Comparison of ENCODE assay signal across 8 cellular contexts in genomic region chr1:51518033-51518729, GRCh38. TPM values are rescaled to one million over a fixed set of nuclear protein-coding genes. Genes with fewer than 3 reads are reported as not detected.
DNase-seq lines count a peak whose midpoint lies in the region; ATAC-seq and TF ChIP-seq lines count a peak whose summit lies in the region.

No MANE protein-coding gene starts in this region.

- H3K27ac ChIP-seq in CD8-positive, alpha-beta memory T cell (ENCODE audit: low read depth, low read length), result peak overlapping the region; percentile 87
- H3K27ac ChIP-seq in iPS-20b (ENCODE audit: low read length) (no peak overlapping the region), gastrocnemius medialis (peak overlapping the region; percentile 95 to 97 (median 97))

- no peaks in the 10 kb centered on the region for H3K9me3 Mint-ChIP-seq in CD8-positive, alpha-beta memory T cell
- peaks cover 0 to 4% (median 0%) of the 10 kb centered on the region in 5 experiments for H3K9me3 Mint-ChIP-seq in brain

- peaks cover 65 to 71% (median 70%) of the 10 kb centered on the region in 3 donors for H3K4me1 Mint-ChIP-seq in CD8-positive, alpha-beta memory T cell
- H3K4me1 Mint-ChIP-seq in brain, result peaks cover 49% of the 10 kb centered on the region

- H3K4me3 Mint-ChIP-seq in CD8-positive, alpha-beta memory T cell, result peak overlapping the region; percentile 92 to 98 (median 96)
- peak overlapping the region; percentile 89 to 96 (median 91) for H3K4me3 Mint-ChIP-seq in brain

- DNase-seq in CD8-positive, alpha-beta memory T cell, result peak; percentile 45 to 71 (median 60)
- DNase-seq in Jurkat, Clone E6-1 (ENCODE audit: low read depth, low spot score), result no peak
- peak; percentile 29 for DNase-seq in T follicular helper cell (ENCODE audit: low read depth)
- peak; percentile 77 to 80 for DNase-seq in gastrocnemius medialis
- no peak for DNase-seq in NCI-H1436 (lab: John Stamatoyannopoulos, UW)

- H3K27me3 Mint-ChIP-seq in CD8-positive, alpha-beta memory T cell, result no peaks in the 10 kb centered on the region
- H3K27me3 Mint-ChIP-seq in brain, result peaks cover 23% of the 10 kb centered on the region

- no peak for TF ChIP-seq CTCF in brain (conservative IDR thresholded peaks at IDR 0.05)
- no peak for TF ChIP-seq CTCF in gastrocnemius medialis (IDR thresholded peaks at IDR 0.05 in 4 of 5, conservative IDR thresholded peaks at IDR 0.05 in 1 of 5)

- POLR2A ChIA-PET in CD8-positive, alpha-beta memory T cell (lab: Charles Lee), result interaction anchor here (1.0 to 2.0 kb wide), 3 partner anchors 8 to 29 kb away, joined by 3 to 10 read pairs (median 5); no protein-coding TSS in a partner anchor

- peaks cover 45% of the 10 kb centered on the region for H3K4me1 ChIP-seq in CD8-positive, alpha-beta memory T cell (ENCODE audit: insufficient read depth, low read length)
- H3K4me1 ChIP-seq in iPS-20b (ENCODE audit: insufficient read depth, low read length) (peaks cover 12% of the 10 kb centered on the region; the same call in 1 of the 2 replicates), gastrocnemius medialis (peaks cover 43 to 45% of the 10 kb centered on the region in 2 donors)

- CTCF ChIA-PET in CD8-positive, alpha-beta memory T cell (lab: Charles Lee), result interaction anchor here (1.5 to 4.0 kb wide), 2 partner anchors 17 to 27 kb away, joined by 4 to 14 read pairs; no protein-coding TSS in a partner anchor

- ATAC-seq in GM19452 (IDR thresholded peaks at IDR 0.05; ENCODE audit: unreplicated experiment), result peak; percentile 31
- peak; percentile 72 to 87 for ATAC-seq in gastrocnemius medialis

- in situ Hi-C loops in gastrocnemius medialis (cut with MboI; ENCODE audit: low sequenced_read_pairs in 4 of 4), result loop anchor here in 1 of 4 donors (25.0 kb wide), 1 partner anchor 106 kb away; no protein-coding TSS in a partner anchor

- peak overlapping the region; percentile 90 to 98 (median 96) for H3K27ac Mint-ChIP-seq in CD8-positive, alpha-beta memory T cell
- peak overlapping the region; percentile 66 to 96 (median 93) for H3K27ac Mint-ChIP-seq in brain

- peaks cover 0 to 10% (median 0%) of the 10 kb centered on the region in 3 donors for H3K36me3 Mint-ChIP-seq in CD8-positive, alpha-beta memory T cell
- no peaks in the 10 kb centered on the region for H3K36me3 Mint-ChIP-seq in brain

- no peaks in the 10 kb centered on the region for H3K27me3 ChIP-seq in CD8-positive, alpha-beta memory T cell (ENCODE audit: insufficient read depth, low read length, poor library complexity, severe bottlenecking)
- H3K27me3 ChIP-seq in iPS-20b (ENCODE audit: insufficient read depth, low read length) (no peaks in the 10 kb centered on the region), gastrocnemius medialis (no peaks in the 10 kb centered on the region)

- no peaks in the 10 kb centered on the region for H3K9me3 ChIP-seq in CD8-positive, alpha-beta memory T cell (ENCODE audit: low read length)
- no peaks in the 10 kb centered on the region for H3K9me3 ChIP-seq in iPS-20b (ENCODE audit: insufficient read depth, low read depth, low read length)
- no peaks in the 10 kb centered on the region for H3K9me3 ChIP-seq in gastrocnemius medialis

- peak overlapping the region; percentile 82; the same call in 1 of the 2 replicates for H3K9ac ChIP-seq in iPS-20b (ENCODE audit: low read depth, low read length)

- TF ChIP-seq POLR2A in gastrocnemius medialis (IDR thresholded peaks at IDR 0.05), result peak; percentile 52 to 78

- intact Hi-C loops in gastrocnemius medialis (cut with DNase I; ENCODE audit: low total_unique reads), result loop anchor here (2.0 to 10.0 kb wide), 4 partner anchors 99 to 553 kb away; partner anchors contain the start of genes FAF1 and OSBPL9

- H3K4me3 ChIP-seq in CD8-positive, alpha-beta memory T cell (ENCODE audit: low read length), result peak overlapping the region; percentile 89
- peak overlapping the region; percentile 86 for H3K4me3 ChIP-seq in Jurkat, Clone E6-1 (ENCODE audit: low read length)
- H3K4me3 ChIP-seq in iPS-20b (ENCODE audit: low read length) (peak overlapping the region; percentile 98), gastrocnemius medialis (peak overlapping the region; percentile 75 to 82 (median 80))

- no peaks in the 10 kb centered on the region for H3K36me3 ChIP-seq in CD8-positive, alpha-beta memory T cell (ENCODE audit: insufficient read depth, low read length)
- H3K36me3 ChIP-seq in iPS-20b (ENCODE audit: insufficient read depth, low read depth, low read length) (no peaks in the 10 kb centered on the region), gastrocnemius medialis (no peaks in the 10 kb centered on the region)

RNA-seq across cellular contexts. Expression of gene EPS15, which starts 0.9 kb away (rescaled TPM):
- 100 to 1,000 TPM; 108 to 112 TPM for total RNA-seq in CD8-positive, alpha-beta memory T cell
- 59.6 TPM for polyA plus RNA-seq in CD8-positive, alpha-beta memory T cell
- 18.6 TPM for polyA plus RNA-seq in Jurkat, Clone E6-1 (2012; ENCODE audit: insufficient read depth, insufficient read length)
- polyA plus RNA-seq in brain (ENCODE audit: insufficient read depth, low read depth, low replicate concordance), result 18.2 TPM
- 100 to 1,000 TPM in 1 of 4 donors, 10 to 100 TPM in 3; 44.8 to 121 (median 71.0) TPM for total RNA-seq in gastrocnemius medialis

Comparison
In these comparisons a context has a peak if more than half of its experiments do, and no peak if none do; other contexts are left out.
1. DNase-seq: peak in CD8-positive, alpha-beta memory T cell (5 of 5), T follicular helper cell (single experiment) and gastrocnemius medialis (2 of 2); none in Jurkat, Clone E6-1 (single experiment) and NCI-H1436 (single experiment).
2. Peak in every context shown above with its lines, with median percentiles within 50 percentile points of each other: H3K4me3 ChIP-seq.